ENCODE assay signal across 17 cellular contexts in the genomic region with DNA sequence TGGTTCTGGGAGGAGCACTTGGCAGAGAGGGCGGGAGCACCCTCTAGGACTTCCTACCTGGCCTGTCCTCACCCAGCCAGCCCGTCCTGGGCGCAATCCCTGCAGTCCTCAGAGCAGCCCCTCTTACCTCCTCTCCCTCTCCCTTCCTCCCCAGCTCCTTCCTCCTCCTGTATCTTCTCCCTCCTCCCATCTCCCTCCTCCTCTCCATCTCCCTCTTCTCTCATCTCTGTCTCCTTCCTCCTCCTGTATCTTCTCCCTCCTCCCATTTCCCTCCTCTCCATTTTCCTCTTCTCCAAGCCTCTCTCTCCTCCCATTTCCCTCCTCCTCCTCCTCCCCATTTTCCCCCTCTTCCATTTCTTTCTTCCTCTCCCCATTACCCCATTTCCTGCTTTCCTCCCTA.
A peak's percentile ranks its signal among the peaks of the same experiment; 100 is the strongest.
DNase-seq lines count a peak whose midpoint lies in the region; ATAC-seq and TF ChIP-seq lines count a peak whose summit lies in the region.
"Had no signal": no experiment of that assay in that cellular context is flagged by ENCODE, and none has a peak within 500 bp of the region (broad histone marks: within the 10 kb centered on the region; RNA-seq: fewer than 3 reads in every experiment).

No MANE protein-coding gene starts in this region.

- CTCF ChIA-PET in activated CD8-positive, alpha-beta T cell treated with anti-CD3 and anti-CD28 coated beads, Interleukin-2, amount 10 ng/mL, durations not matched to agents 7 days and 5 days (lab: Charles Lee), result interaction anchor here (1.1 kb wide), 1 partner anchor 355 kb away, joined by 3 read pairs; a partner anchor contains a TSS
- CTCF ChIA-PET in activated CD8-positive, alpha-beta T cell treated with anti-CD3 and anti-CD28 coated beads for 36 hours (lab: Charles Lee), result interaction anchor here (1.1 to 1.4 kb wide), 2 partner anchors 8 to 9 kb away, joined by 3 to 5 read pairs; no protein-coding TSS in a partner anchor
- CTCF ChIA-PET in WTC11 (lab: Charles Lee), result interaction anchor here (0.7 kb wide), 1 partner anchor 201 kb away, joined by 3 read pairs; no protein-coding TSS in a partner anchor

- no peaks in the 10 kb centered on the region for H3K9me3 Mint-ChIP-seq in activated CD8-positive, alpha-beta T cell treated with anti-CD3 and anti-CD28 coated beads, Interleukin-2, amount 10 ng/mL, durations not matched to agents 7 days and 5 days (ENCODE audit: insufficient read depth)
- H3K9me3 Mint-ChIP-seq in activated CD8-positive, alpha-beta T cell treated with anti-CD3 and anti-CD28 coated beads for 36 hours, result no peaks in the 10 kb centered on the region
- H3K9me3 Mint-ChIP-seq in WTC11 (no peaks in the 10 kb centered on the region), memory B cell (no peaks in the 10 kb centered on the region)
- H3K9me3 Mint-ChIP-seq: CD4-positive, alpha-beta memory T cell; GM23338; IgD-negative memory B cell had no signal

- no peak for DNase-seq in activated CD8-positive, alpha-beta T cell treated with anti-CD3 and anti-CD28 coated beads, Interleukin-2, amount 10 ng/mL, durations not matched to agents 7 days and 5 days
- DNase-seq in activated CD8-positive, alpha-beta T cell treated with anti-CD3 and anti-CD28 coated beads for 36 hours, result no peak
- DNase-seq in WTC11 (ENCODE audit: low spot score), result no peak
- no peak for DNase-seq in memory B cell (ENCODE audit: low spot score in 2 of 2)
- DNase-seq in AG08395 (ENCODE audit: low spot score), result no peak
- DNase-seq: CD4-positive, alpha-beta memory T cell; DMS153; DMS79; GDM1; H7; KG1 had no signal

- ATAC-seq in activated CD8-positive, alpha-beta T cell treated with anti-CD3 and anti-CD28 coated beads, Interleukin-2, amount 10 ng/mL, durations not matched to agents 7 days and 5 days, result no peak
- no peak for ATAC-seq in activated CD8-positive, alpha-beta T cell treated with anti-CD3 and anti-CD28 coated beads for 36 hours
- ATAC-seq in WTC11 (no peak), memory B cell (ENCODE audit: low read depth) (no peak), HG03565 (IDR thresholded peaks at IDR 0.05; ENCODE audit: unreplicated experiment) (no peak), HG03378 (IDR thresholded peaks at IDR 0.05; ENCODE audit: unreplicated experiment) (no peak)
- ATAC-seq: GM23338, HCT116 had no signal

- H3K4me1 Mint-ChIP-seq in activated CD8-positive, alpha-beta T cell treated with anti-CD3 and anti-CD28 coated beads, Interleukin-2, amount 10 ng/mL, durations not matched to agents 7 days and 5 days (ENCODE audit: low read depth), result peaks cover 7% of the 10 kb centered on the region
- H3K4me1 Mint-ChIP-seq in activated CD8-positive, alpha-beta T cell treated with anti-CD3 and anti-CD28 coated beads for 36 hours (ENCODE audit: low read depth), result peaks cover 2% of the 10 kb centered on the region
- 0 out of 2 replicates have a peak, but pooled peaks cover 2% of the 10 kb centered on the region for H3K4me1 Mint-ChIP-seq in WTC11
- H3K4me1 Mint-ChIP-seq in memory B cell, result no peaks in the 10 kb centered on the region
- H3K4me1 Mint-ChIP-seq: GM23338 had no signal

- intact Hi-C loops in activated CD8-positive, alpha-beta T cell treated with anti-CD3 and anti-CD28 coated beads for 36 hours (cut with micrococcal nuclease), result no loop called here

- POLR2A ChIA-PET in activated CD8-positive, alpha-beta T cell treated with anti-CD3 and anti-CD28 coated beads, Interleukin-2, amount 10 ng/mL, durations not matched to agents 7 days and 5 days (lab: Charles Lee), result no interaction called here
- POLR2A ChIA-PET in activated CD8-positive, alpha-beta T cell treated with anti-CD3 and anti-CD28 coated beads for 36 hours (lab: Charles Lee), result no interaction called here
- POLR2A ChIA-PET in WTC11 (lab: Charles Lee), result interaction anchor here (0.6 kb wide), 1 partner anchor 17 kb away, joined by 4 read pairs; no protein-coding TSS in a partner anchor

- peak overlapping the region; percentile 34 for H3K27ac Mint-ChIP-seq in activated CD8-positive, alpha-beta T cell treated with anti-CD3 and anti-CD28 coated beads, Interleukin-2, amount 10 ng/mL, durations not matched to agents 7 days and 5 days
- no peak overlapping the region for H3K27ac Mint-ChIP-seq in activated CD8-positive, alpha-beta T cell treated with anti-CD3 and anti-CD28 coated beads for 36 hours
- H3K27ac Mint-ChIP-seq in WTC11, result no peak overlapping the region
- H3K27ac Mint-ChIP-seq in memory B cell, result peak overlapping the region; percentile 17
- H3K27ac Mint-ChIP-seq: CD14-positive monocyte; CD4-positive, alpha-beta memory T cell; GM23338; IgD-negative memory B cell had no signal

- H3K27me3 Mint-ChIP-seq in activated CD8-positive, alpha-beta T cell treated with anti-CD3 and anti-CD28 coated beads, Interleukin-2, amount 10 ng/mL, durations not matched to agents 7 days and 5 days (ENCODE audit: low read depth), result peaks cover 2% of the 10 kb centered on the region
- no peaks in the 10 kb centered on the region for H3K27me3 Mint-ChIP-seq in activated CD8-positive, alpha-beta T cell treated with anti-CD3 and anti-CD28 coated beads for 36 hours
- H3K27me3 Mint-ChIP-seq in WTC11 (ENCODE audit: low read depth) (no peaks in the 10 kb centered on the region), memory B cell (peaks cover 16% of the 10 kb centered on the region)
- H3K27me3 Mint-ChIP-seq: CD4-positive, alpha-beta memory T cell had no signal

- H3K36me3 Mint-ChIP-seq in activated CD8-positive, alpha-beta T cell treated with anti-CD3 and anti-CD28 coated beads, Interleukin-2, amount 10 ng/mL, durations not matched to agents 7 days and 5 days (ENCODE audit: low read depth), result no peaks in the 10 kb centered on the region
- H3K36me3 Mint-ChIP-seq in activated CD8-positive, alpha-beta T cell treated with anti-CD3 and anti-CD28 coated beads for 36 hours (ENCODE audit: low read depth), result no peaks in the 10 kb centered on the region
- H3K36me3 Mint-ChIP-seq in WTC11 (peaks cover 8% of the 10 kb centered on the region), memory B cell (no peaks in the 10 kb centered on the region)
- H3K36me3 Mint-ChIP-seq: CD14-positive monocyte; CD4-positive, alpha-beta memory T cell; IgD-negative memory B cell had no signal

- no peak overlapping the region for H3K4me3 Mint-ChIP-seq in activated CD8-positive, alpha-beta T cell treated with anti-CD3 and anti-CD28 coated beads, Interleukin-2, amount 10 ng/mL, durations not matched to agents 7 days and 5 days
- no peak overlapping the region for H3K4me3 Mint-ChIP-seq in activated CD8-positive, alpha-beta T cell treated with anti-CD3 and anti-CD28 coated beads for 36 hours
- H3K4me3 Mint-ChIP-seq in WTC11, result no peak overlapping the region
- H3K4me3 Mint-ChIP-seq in memory B cell, result no peak overlapping the region
- H3K4me3 Mint-ChIP-seq: CD14-positive monocyte; CD4-positive, alpha-beta memory T cell; GM23338; IgD-negative memory B cell had no signal

- TF ChIP-seq CTCF in activated CD8-positive, alpha-beta T cell treated with anti-CD3 and anti-CD28 coated beads for 36 hours (IDR thresholded peaks at IDR 0.05), result no peak
- no peak for TF ChIP-seq CTCF in WTC11 (IDR thresholded peaks at IDR 0.05)

TF ChIP-seq in WTC11, 78 proteins besides CTCF, POLR2A, EP300 and RAD21:
- TF ChIP-seq GRHL2 (CRISPR knock-in tag; IDR thresholded peaks at IDR 0.05; ENCODE audit: insufficient replicate concordance, severe bottlenecking) (no peak), ZNF263 (CRISPR knock-in tag; IDR thresholded peaks at IDR 0.05; ENCODE audit: low read depth) (peak; percentile 80)

Comparison
In these comparisons a context has a peak if more than half of its experiments do, and no peak if none do; other contexts are left out.
1. H3K27ac Mint-ChIP-seq: peak in activated CD8-positive, alpha-beta T cell treated with anti-CD3 and anti-CD28 coated beads, Interleukin-2, amount 10 ng/mL, durations not matched to agents 7 days and 5 days (single experiment) and memory B cell (single experiment); none in activated CD8-positive, alpha-beta T cell treated with anti-CD3 and anti-CD28 coated beads for 36 hours (single experiment) and WTC11 (single experiment).